1 cellular context compared by ENCODE assay signal in the genomic region with DNA sequence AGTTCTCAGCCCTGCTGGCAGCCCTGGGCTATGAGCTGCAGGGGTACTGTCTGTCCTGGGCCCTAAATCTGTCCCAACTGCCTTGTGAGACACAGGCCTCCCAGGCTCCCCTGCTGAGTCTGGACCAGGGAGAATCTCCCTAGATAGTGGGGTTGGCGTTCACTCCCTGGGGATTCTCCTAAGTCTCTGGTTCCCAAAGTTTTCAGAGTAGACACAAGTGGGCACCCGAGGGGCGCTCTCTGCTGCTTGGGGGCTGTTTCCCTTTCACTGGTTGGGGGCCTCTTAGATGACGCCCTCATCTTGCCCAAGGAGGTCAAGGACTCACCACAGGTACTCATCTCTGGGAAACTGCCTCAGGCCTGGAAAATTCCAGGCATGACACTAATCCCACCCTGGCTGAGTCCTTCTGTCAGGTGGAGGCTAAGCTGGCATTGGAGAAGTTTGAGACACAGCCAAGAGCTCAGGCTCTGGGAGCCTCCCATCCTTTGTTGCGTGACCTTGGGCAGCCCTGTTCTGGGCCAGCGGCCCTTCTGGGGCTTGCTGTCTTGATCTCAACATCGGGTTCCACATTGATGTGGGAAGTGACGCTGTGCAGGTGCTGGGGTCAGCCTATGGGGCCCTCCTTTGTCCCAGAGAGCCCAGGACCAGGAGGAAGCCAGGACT.
A peak's percentile ranks its signal among the peaks of the same experiment; 100 is the strongest.
TF ChIP-seq lines count a peak whose summit lies in the region.

No MANE protein-coding gene starts in this region.

TF ChIP-seq in K562, 482 proteins besides CTCF, POLR2A, EP300 and RAD21:
- TF ChIP-seq SMARCC2 (IDR thresholded peaks at IDR 0.05; ENCODE audit: low read depth) = no peak
- TF ChIP-seq ZNF41 (CRISPR knock-in tag; conservative IDR thresholded peaks at IDR 0.05) = no peak
- TF ChIP-seq, protein P1, sequence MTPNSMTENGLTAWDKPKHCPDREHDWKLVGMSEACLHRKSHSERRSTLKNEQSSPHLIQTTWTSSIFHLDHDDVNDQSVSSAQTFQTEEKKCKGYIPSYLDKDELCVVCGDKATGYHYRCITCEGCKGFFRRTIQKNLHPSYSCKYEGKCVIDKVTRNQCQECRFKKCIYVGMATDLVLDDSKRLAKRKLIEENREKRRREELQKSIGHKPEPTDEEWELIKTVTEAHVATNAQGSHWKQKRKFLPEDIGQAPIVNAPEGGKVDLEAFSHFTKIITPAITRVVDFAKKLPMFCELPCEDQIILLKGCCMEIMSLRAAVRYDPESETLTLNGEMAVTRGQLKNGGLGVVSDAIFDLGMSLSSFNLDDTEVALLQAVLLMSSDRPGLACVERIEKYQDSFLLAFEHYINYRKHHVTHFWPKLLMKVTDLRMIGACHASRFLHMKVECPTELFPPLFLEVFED (CRISPR knock-in tag; conservative IDR thresholded peaks at IDR 0.05) = no peak
- TF ChIP-seq, protein P2, sequence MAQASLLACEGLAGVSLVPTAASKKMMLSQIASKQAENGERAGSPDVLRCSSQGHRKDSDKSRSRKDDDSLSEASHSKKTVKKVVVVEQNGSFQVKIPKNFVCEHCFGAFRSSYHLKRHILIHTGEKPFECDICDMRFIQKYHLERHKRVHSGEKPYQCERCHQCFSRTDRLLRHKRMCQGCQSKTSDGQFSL (CRISPR knock-in tag; IDR thresholded peaks at IDR 0.05) = no peak
- TF ChIP-seq, protein P2 (tag; IDR thresholded peaks at IDR 0.05) = no peak
- TF ChIP-seq, protein P3, sequence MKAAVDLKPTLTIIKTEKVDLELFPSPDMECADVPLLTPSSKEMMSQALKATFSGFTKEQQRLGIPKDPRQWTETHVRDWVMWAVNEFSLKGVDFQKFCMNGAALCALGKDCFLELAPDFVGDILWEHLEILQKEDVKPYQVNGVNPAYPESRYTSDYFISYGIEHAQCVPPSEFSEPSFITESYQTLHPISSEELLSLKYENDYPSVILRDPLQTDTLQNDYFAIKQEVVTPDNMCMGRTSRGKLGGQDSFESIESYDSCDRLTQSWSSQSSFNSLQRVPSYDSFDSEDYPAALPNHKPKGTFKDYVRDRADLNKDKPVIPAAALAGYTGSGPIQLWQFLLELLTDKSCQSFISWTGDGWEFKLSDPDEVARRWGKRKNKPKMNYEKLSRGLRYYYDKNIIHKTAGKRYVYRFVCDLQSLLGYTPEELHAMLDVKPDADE (conservative IDR thresholded peaks at IDR 0.05; ENCODE audit: control insufficient read depth, low read depth, low read length) = no peak
- TF ChIP-seq TSC22D4 (tag; IDR thresholded peaks at IDR 0.05) = no peak
- TF ChIP-seq POLR2AphosphoS5 (IDR thresholded peaks at IDR 0.05; ENCODE audit: control insufficient read depth, insufficient read depth, low read depth, low read length) = 0 out of 2 replicates have a peak, but pooled peaks have one; percentile 7
- no peak for TF ChIP-seq RBM17 (IDR thresholded peaks at IDR 0.05; ENCODE audit: borderline replicate concordance, low read depth, low read length)
- TF ChIP-seq POLR2G (IDR thresholded peaks at IDR 0.05; ENCODE audit: low read depth, low read length) = peak; percentile 35
- TF ChIP-seq NR3C1 (CRISPR knock-in tag; IDR thresholded peaks at IDR 0.05) = 0 out of 2 replicates have a peak, but pooled peaks have one; percentile 15
- no peak for TF ChIP-seq MTA1 (IDR thresholded peaks at IDR 0.05; ENCODE audit: borderline replicate concordance)
- TF ChIP-seq, protein P4, sequence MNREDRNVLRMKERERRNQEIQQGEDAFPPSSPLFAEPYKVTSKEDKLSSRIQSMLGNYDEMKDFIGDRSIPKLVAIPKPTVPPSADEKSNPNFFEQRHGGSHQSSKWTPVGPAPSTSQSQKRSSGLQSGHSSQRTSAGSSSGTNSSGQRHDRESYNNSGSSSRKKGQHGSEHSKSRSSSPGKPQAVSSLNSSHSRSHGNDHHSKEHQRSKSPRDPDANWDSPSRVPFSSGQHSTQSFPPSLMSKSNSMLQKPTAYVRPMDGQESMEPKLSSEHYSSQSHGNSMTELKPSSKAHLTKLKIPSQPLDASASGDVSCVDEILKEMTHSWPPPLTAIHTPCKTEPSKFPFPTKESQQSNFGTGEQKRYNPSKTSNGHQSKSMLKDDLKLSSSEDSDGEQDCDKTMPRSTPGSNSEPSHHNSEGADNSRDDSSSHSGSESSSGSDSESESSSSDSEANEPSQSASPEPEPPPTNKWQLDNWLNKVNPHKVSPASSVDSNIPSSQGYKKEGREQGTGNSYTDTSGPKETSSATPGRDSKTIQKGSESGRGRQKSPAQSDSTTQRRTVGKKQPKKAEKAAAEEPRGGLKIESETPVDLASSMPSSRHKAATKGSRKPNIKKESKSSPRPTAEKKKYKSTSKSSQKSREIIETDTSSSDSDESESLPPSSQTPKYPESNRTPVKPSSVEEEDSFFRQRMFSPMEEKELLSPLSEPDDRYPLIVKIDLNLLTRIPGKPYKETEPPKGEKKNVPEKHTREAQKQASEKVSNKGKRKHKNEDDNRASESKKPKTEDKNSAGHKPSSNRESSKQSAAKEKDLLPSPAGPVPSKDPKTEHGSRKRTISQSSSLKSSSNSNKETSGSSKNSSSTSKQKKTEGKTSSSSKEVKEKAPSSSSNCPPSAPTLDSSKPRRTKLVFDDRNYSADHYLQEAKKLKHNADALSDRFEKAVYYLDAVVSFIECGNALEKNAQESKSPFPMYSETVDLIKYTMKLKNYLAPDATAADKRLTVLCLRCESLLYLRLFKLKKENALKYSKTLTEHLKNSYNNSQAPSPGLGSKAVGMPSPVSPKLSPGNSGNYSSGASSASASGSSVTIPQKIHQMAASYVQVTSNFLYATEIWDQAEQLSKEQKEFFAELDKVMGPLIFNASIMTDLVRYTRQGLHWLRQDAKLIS (CRISPR knock-in tag; IDR thresholded peaks at IDR 0.05) = 0 out of 2 replicates have a peak, but pooled peaks have one; percentile 4
- no peak for TF ChIP-seq ZNF3 (CRISPR knock-in tag; IDR thresholded peaks at IDR 0.05)
- TF ChIP-seq, protein P5, sequence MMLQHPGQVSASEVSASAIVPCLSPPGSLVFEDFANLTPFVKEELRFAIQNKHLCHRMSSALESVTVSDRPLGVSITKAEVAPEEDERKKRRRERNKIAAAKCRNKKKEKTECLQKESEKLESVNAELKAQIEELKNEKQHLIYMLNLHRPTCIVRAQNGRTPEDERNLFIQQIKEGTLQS (IDR thresholded peaks at IDR 0.05) = no peak
- TF ChIP-seq, protein P5 (CRISPR knock-in tag; conservative IDR thresholded peaks at IDR 0.05) = 0 out of 2 replicates have a peak, but pooled peaks have one; percentile 9
- no peak for TF ChIP-seq ZSCAN32 (CRISPR knock-in tag; IDR thresholded peaks at IDR 0.05)
- TF ChIP-seq, protein P6, sequence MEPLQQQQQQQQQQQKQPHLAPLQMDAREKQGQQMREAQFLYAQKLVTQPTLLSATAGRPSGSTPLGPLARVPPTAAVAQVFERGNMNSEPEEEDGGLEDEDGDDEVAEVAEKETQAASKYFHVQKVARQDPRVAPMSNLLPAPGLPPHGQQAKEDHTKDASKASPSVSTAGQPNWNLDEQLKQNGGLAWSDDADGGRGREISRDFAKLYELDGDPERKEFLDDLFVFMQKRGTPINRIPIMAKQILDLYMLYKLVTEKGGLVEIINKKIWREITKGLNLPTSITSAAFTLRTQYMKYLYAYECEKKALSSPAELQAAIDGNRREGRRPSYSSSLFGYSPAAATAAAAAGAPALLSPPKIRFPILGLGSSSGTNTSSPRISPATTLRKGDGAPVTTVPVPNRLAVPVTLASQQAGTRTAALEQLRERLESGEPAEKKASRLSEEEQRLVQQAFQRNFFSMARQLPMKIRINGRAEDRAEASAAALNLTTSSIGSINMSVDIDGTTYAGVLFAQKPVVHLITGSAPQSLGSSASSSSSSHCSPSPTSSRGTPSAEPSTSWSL (CRISPR knock-in tag; IDR thresholded peaks at IDR 0.05; ENCODE audit: borderline replicate concordance) = no peak
- peak; percentile 3; the same call in 1 of the 2 replicates for TF ChIP-seq SUPT5H (IDR thresholded peaks at IDR 0.05)
- TF ChIP-seq ZNF436 (CRISPR knock-in tag; IDR thresholded peaks at IDR 0.05) = no peak
- TF ChIP-seq CEBPB (tag; IDR thresholded peaks at IDR 0.05) = no peak
- TF ChIP-seq BCOR (IDR thresholded peaks at IDR 0.05) = no peak
- TF ChIP-seq, protein P7, sequence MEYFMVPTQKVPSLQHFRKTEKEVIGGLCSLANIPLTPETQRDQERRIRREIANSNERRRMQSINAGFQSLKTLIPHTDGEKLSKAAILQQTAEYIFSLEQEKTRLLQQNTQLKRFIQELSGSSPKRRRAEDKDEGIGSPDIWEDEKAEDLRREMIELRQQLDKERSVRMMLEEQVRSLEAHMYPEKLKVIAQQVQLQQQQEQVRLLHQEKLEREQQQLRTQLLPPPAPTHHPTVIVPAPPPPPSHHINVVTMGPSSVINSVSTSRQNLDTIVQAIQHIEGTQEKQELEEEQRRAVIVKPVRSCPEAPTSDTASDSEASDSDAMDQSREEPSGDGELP (CRISPR knock-in tag; IDR thresholded peaks at IDR 0.05; ENCODE audit: borderline replicate concordance) = 0 out of 2 replicates have a peak, but pooled peaks have one; percentile 5
- no peak for TF ChIP-seq HDAC8 (tag; IDR thresholded peaks at IDR 0.05)
- no peak for TF ChIP-seq NFXL1 (CRISPR knock-in tag; IDR thresholded peaks at IDR 0.05)
- no peak for TF ChIP-seq E2F3 (CRISPR knock-in tag; IDR thresholded peaks at IDR 0.05)
